ENCODE assay signal across 26 cellular contexts in the genomic region with DNA sequence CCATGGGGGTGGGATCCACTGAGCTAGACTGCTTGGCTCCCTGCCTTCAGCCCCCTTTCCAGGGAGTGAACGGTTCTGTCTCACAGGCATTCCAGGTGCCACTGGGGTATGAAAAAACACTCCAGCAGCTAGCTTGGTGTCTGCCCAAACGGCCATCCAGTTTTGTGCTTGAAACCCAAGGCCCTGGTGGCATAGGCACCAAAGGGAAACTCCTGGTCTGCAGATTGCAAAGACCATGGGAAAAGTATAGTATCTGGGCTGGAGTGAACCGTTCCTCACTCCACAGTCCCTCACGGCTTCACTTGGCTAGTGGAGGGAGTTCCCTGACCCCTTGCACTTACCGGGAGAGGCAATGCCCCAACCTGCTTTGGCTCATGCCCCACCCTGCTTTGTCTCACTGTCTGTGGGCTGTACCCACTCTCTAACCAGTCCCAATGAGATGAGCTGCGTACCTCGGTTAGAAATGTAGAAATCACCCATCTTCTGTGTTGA.
"Had no signal": no experiment of that assay in that cellular context is flagged by ENCODE, and none has a peak within 500 bp of the region (broad histone marks: within the 10 kb centered on the region; RNA-seq: fewer than 3 reads in every experiment).

No MANE protein-coding gene starts in this region.

- DNase-seq: activated CD4-positive, alpha-beta T cell treated with anti-CD3 and anti-CD28 coated beads, Interleukin-2, amount 50 U/mL, for 1 hour; activated CD8-positive, alpha-beta T cell treated with anti-CD3 and anti-CD28 coated beads for 36 hours; activated gamma-delta T cell treated with Interleukin-2 at 50 U/mL for 16 hours; activated naive CD8-positive, alpha-beta T cell treated with anti-CD3 and anti-CD28 coated beads, Interleukin-2, amount 50 U/mL, for 24 hours; activated T-cell treated with anti-CD3 and anti-CD28 coated beads, Interleukin-2, amount 50 U/mL, for 4 hours; amygdala; caudate nucleus; foreskin keratinocyte; heart left ventricle; left lung; lower lobe of right lung; stimulated activated CD4-positive, alpha-beta T cell treated with anti-CD3 and anti-CD28 coated beads, Interleukin-15, amount 100 ng/mL, for 24 hours; stimulated activated CD4-positive, alpha-beta T cell treated with anti-CD3 and anti-CD28 coated beads, Interleukin-2, amount 100 ng/mL, for 24 hours; stimulated activated naive B cell treated with anti-CD40 and anti-IgM and Interleukin-4, amounts not matched to agents 10 μg/mL and 1 μg/mL and 100 μg/mL, for 72 hours; stomach; T-helper 2 cell; uterus had no signal

- ATAC-seq: activated CD8-positive, alpha-beta T cell treated with anti-CD3 and anti-CD28 coated beads for 36 hours; activated naive CD8-positive, alpha-beta T cell treated with anti-CD3 and anti-CD28 coated beads, Interleukin-2, amount 50 U/mL, for 24 hours; activated T-cell treated with anti-CD3 and anti-CD28 coated beads, Interleukin-2, amount 50 U/mL, for 4 hours; activated T-helper 17 cell treated with anti-CD3 and anti-CD28 coated beads, Interleukin-2, amount 50 U/mL, for 72 hours; foreskin keratinocyte; heart left ventricle; stimulated activated naive B cell treated with anti-CD40 and anti-IgM and Interleukin-4, amounts not matched to agents 10 μg/mL and 1 μg/mL and 100 μg/mL, for 72 hours had no signal

- H3K9me3 Mint-ChIP-seq: activated naive CD8-positive, alpha-beta T cell treated with anti-CD3 and anti-CD28 coated beads, Interleukin-2, amount 50 U/mL, for 24 hours had no signal

- H3K4me1 ChIP-seq: foreskin keratinocyte, prostate gland, suprapubic skin, uterus had no signal

- H3K4me3 ChIP-seq: esophagus muscularis mucosa, heart left ventricle, left lung, lower lobe of right lung, ovary, prostate gland, stomach, suprapubic skin, tibial nerve, uterus had no signal

- H3K36me3 ChIP-seq: esophagus muscularis mucosa, heart left ventricle, left lung, lower lobe of right lung, ovary, prostate gland, stomach, suprapubic skin, tibial nerve, uterus had no signal

- H3K27ac ChIP-seq: esophagus muscularis mucosa, foreskin keratinocyte, heart left ventricle, left lung, lower lobe of right lung, ovary, prostate gland, stomach, suprapubic skin, tibial nerve, uterus had no signal

- H3K27me3 ChIP-seq: esophagus muscularis mucosa, foreskin keratinocyte, heart left ventricle, left lung, ovary, stomach, suprapubic skin, tibial nerve, uterus had no signal

- H3K9me3 ChIP-seq: esophagus muscularis mucosa, lower lobe of right lung, ovary, prostate gland, suprapubic skin, uterus had no signal

- H3K4me1 Mint-ChIP-seq: activated naive CD4-positive, alpha-beta T cell treated with anti-CD3 and anti-CD28 coated beads, Interleukin-2, amount 50 U/mL, for 24 hours; activated T-helper 17 cell treated with anti-CD3 and anti-CD28 coated beads, Interleukin-2, amount 50 U/mL, for 72 hours had no signal

- FAIRE-seq: islet of Langerhans had no signal

- H3K27ac Mint-ChIP-seq: activated CD8-positive, alpha-beta T cell treated with anti-CD3 and anti-CD28 coated beads for 36 hours; activated naive CD4-positive, alpha-beta T cell treated with anti-CD3 and anti-CD28 coated beads, Interleukin-2, amount 50 U/mL, for 24 hours; activated naive CD8-positive, alpha-beta T cell treated with anti-CD3 and anti-CD28 coated beads, Interleukin-2, amount 50 U/mL, for 24 hours; activated T-helper 17 cell treated with anti-CD3 and anti-CD28 coated beads, Interleukin-2, amount 50 U/mL, for 72 hours; stimulated activated naive B cell treated with anti-CD40 and anti-IgM and Interleukin-4, amounts not matched to agents 10 μg/mL and 1 μg/mL and 100 μg/mL, for 72 hours had no signal

- H3K36me3 Mint-ChIP-seq: activated naive CD4-positive, alpha-beta T cell treated with anti-CD3 and anti-CD28 coated beads, Interleukin-2, amount 50 U/mL, for 24 hours had no signal

- H3K27me3 Mint-ChIP-seq: activated CD8-positive, alpha-beta T cell treated with anti-CD3 and anti-CD28 coated beads for 36 hours; activated naive CD4-positive, alpha-beta T cell treated with anti-CD3 and anti-CD28 coated beads, Interleukin-2, amount 50 U/mL, for 24 hours; activated T-helper 17 cell treated with anti-CD3 and anti-CD28 coated beads, Interleukin-2, amount 50 U/mL, for 72 hours had no signal

- H3K4me3 Mint-ChIP-seq: activated CD8-positive, alpha-beta T cell treated with anti-CD3 and anti-CD28 coated beads for 36 hours; activated naive CD4-positive, alpha-beta T cell treated with anti-CD3 and anti-CD28 coated beads, Interleukin-2, amount 50 U/mL, for 24 hours; activated naive CD8-positive, alpha-beta T cell treated with anti-CD3 and anti-CD28 coated beads, Interleukin-2, amount 50 U/mL, for 24 hours; activated T-cell treated with anti-CD3 and anti-CD28 coated beads, Interleukin-2, amount 50 U/mL, for 4 hours; activated T-helper 17 cell treated with anti-CD3 and anti-CD28 coated beads, Interleukin-2, amount 50 U/mL, for 72 hours; nephron; stimulated activated naive B cell treated with anti-CD40 and anti-IgM and Interleukin-4, amounts not matched to agents 10 μg/mL and 1 μg/mL and 100 μg/mL, for 72 hours had no signal
